ENCODE assay signal across 8 cellular contexts in genomic region chr17:80262775-80263244, GRCh38. TPM values are rescaled to one million over a fixed set of nuclear protein-coding genes. Genes with fewer than 3 reads are reported as not detected.
DNase-seq lines count a peak whose midpoint lies in the region; ATAC-seq and TF ChIP-seq lines count a peak whose summit lies in the region.

No MANE protein-coding gene starts in this region.

- peaks cover 42% of the 10 kb centered on the region for H3K4me1 Mint-ChIP-seq in T-helper 2 cell treated with Interferon-gamma antibody and Interleukin-4, amounts not matched to agents 5 μg/mL and 100 μg/mL, for 36 hours (ENCODE audit: low read depth)
- H3K4me1 Mint-ChIP-seq in activated CD8-positive, alpha-beta T cell treated with anti-CD3 and anti-CD28 coated beads for 36 hours (ENCODE audit: low read depth): peaks cover 54% of the 10 kb centered on the region

- peak overlapping the region; percentile 100 for H3K4me3 Mint-ChIP-seq in T-helper 2 cell treated with Interferon-gamma antibody and Interleukin-4, amounts not matched to agents 5 μg/mL and 100 μg/mL, for 36 hours
- peak overlapping the region; percentile 89 for H3K4me3 Mint-ChIP-seq in activated CD8-positive, alpha-beta T cell treated with anti-CD3 and anti-CD28 coated beads for 36 hours

- H3K4me3 ChIP-seq in subcutaneous abdominal adipose tissue (ENCODE audit: low read depth in 1 of 5, low read length in 5 of 5): peak overlapping the region in 4 of 5 donors; percentile 69 to 93 (median 69)

- H3K9me3 Mint-ChIP-seq in T-helper 2 cell treated with Interferon-gamma antibody and Interleukin-4, amounts not matched to agents 5 μg/mL and 100 μg/mL, for 36 hours: no peaks in the 10 kb centered on the region
- peaks cover 1% of the 10 kb centered on the region for H3K9me3 Mint-ChIP-seq in activated CD8-positive, alpha-beta T cell treated with anti-CD3 and anti-CD28 coated beads for 36 hours

- POLR2A ChIA-PET in activated CD8-positive, alpha-beta T cell treated with anti-CD3 and anti-CD28 coated beads for 36 hours (lab: Charles Lee): interaction anchor here (0.6 to 4.8 kb wide), 7 partner anchors 8 to 117 kb away, joined by 3 to 30 read pairs (median 3); no protein-coding TSS in a partner anchor

- DNase-seq in T-helper 2 cell treated with Interferon-gamma antibody and Interleukin-4, amounts not matched to agents 5 μg/mL and 100 μg/mL, for 36 hours (ENCODE audit: low spot score): no peak
- DNase-seq in T-helper 2 cell (no peak), NCI-H2107 (lab: John Stamatoyannopoulos, UW) (no peak), anterior cingulate cortex (lab: John Stamatoyannopoulos, UW) (no peak)
- no peak for DNase-seq in activated CD8-positive, alpha-beta T cell treated with anti-CD3 and anti-CD28 coated beads for 36 hours

- H3K9ac ChIP-seq in subcutaneous abdominal adipose tissue (ENCODE audit: low read length in 5 of 5): peak overlapping the region in 4 of 5 donors; percentile 46 to 60 (median 54)

- ATAC-seq in activated CD8-positive, alpha-beta T cell treated with anti-CD3 and anti-CD28 coated beads for 36 hours: no peak
- ATAC-seq in HG03565 (IDR thresholded peaks at IDR 0.05; ENCODE audit: unreplicated experiment): no peak

- peaks cover 6 to 53% (median 42%) of the 10 kb centered on the region in 5 donors for H3K4me1 ChIP-seq in subcutaneous abdominal adipose tissue (ENCODE audit: control insufficient read depth in 5 of 5, insufficient read depth in 5 of 5, low read length in 5 of 5)

- no peaks in the 10 kb centered on the region for H3K27me3 ChIP-seq in layer of hippocampus (ENCODE audit: control insufficient read depth, insufficient read depth, low read length)
- no peaks in the 10 kb centered on the region for H3K27me3 ChIP-seq in subcutaneous abdominal adipose tissue (ENCODE audit: control insufficient read depth in 5 of 5, insufficient read depth in 4 of 5, low read length in 5 of 5)

- H3K27me3 Mint-ChIP-seq in T-helper 2 cell treated with Interferon-gamma antibody and Interleukin-4, amounts not matched to agents 5 μg/mL and 100 μg/mL, for 36 hours (ENCODE audit: low read depth): no peaks in the 10 kb centered on the region
- H3K27me3 Mint-ChIP-seq in activated CD8-positive, alpha-beta T cell treated with anti-CD3 and anti-CD28 coated beads for 36 hours: no peaks in the 10 kb centered on the region

- H3K36me3 ChIP-seq in subcutaneous abdominal adipose tissue (ENCODE audit: control insufficient read depth in 5 of 5, insufficient read depth in 5 of 5, low read length in 5 of 5): peaks cover 0 to 22% (median 12%) of the 10 kb centered on the region in 5 donors

- CTCF ChIA-PET in activated CD8-positive, alpha-beta T cell treated with anti-CD3 and anti-CD28 coated beads for 36 hours (lab: Charles Lee): interaction anchor here (0.8 to 1.4 kb wide), 2 partner anchors 66 to 67 kb away, joined by 3 read pairs; no protein-coding TSS in a partner anchor

- H3K9me3 ChIP-seq in subcutaneous abdominal adipose tissue (ENCODE audit: control insufficient read depth in 5 of 5, low read length in 5 of 5): no peaks in the 10 kb centered on the region

- no peak for TF ChIP-seq CTCF in activated CD8-positive, alpha-beta T cell treated with anti-CD3 and anti-CD28 coated beads for 36 hours (IDR thresholded peaks at IDR 0.05)

- no peak overlapping the region for H3K27ac Mint-ChIP-seq in T-helper 2 cell treated with Interferon-gamma antibody and Interleukin-4, amounts not matched to agents 5 μg/mL and 100 μg/mL, for 36 hours
- peak overlapping the region; percentile 89 for H3K27ac Mint-ChIP-seq in activated CD8-positive, alpha-beta T cell treated with anti-CD3 and anti-CD28 coated beads for 36 hours

- H3K36me3 Mint-ChIP-seq in T-helper 2 cell treated with Interferon-gamma antibody and Interleukin-4, amounts not matched to agents 5 μg/mL and 100 μg/mL, for 36 hours (ENCODE audit: low read depth): peaks cover 34% of the 10 kb centered on the region
- peaks cover 24% of the 10 kb centered on the region for H3K36me3 Mint-ChIP-seq in activated CD8-positive, alpha-beta T cell treated with anti-CD3 and anti-CD28 coated beads for 36 hours (ENCODE audit: low read depth)

- intact Hi-C loops in activated CD8-positive, alpha-beta T cell treated with anti-CD3 and anti-CD28 coated beads for 36 hours (cut with micrococcal nuclease): no loop called here

- H3K27ac ChIP-seq in layer of hippocampus (ENCODE audit: low read depth, low read length) (peak overlapping the region; percentile 10), subcutaneous abdominal adipose tissue (ENCODE audit: low read depth, low read length) (peak overlapping the region; percentile 91)

RNA-seq across cellular contexts. Expression of gene RNF213, which starts 2.2 kb away (rescaled TPM):
- total RNA-seq in activated CD8-positive, alpha-beta T cell treated with anti-CD3 and anti-CD28 coated beads for 36 hours: 100 to 1,000 TPM; 131 to 142 TPM

RNA-seq across cellular contexts. Expression of gene SLC26A11, which starts 42.6 kb away (rescaled TPM):
- 1 to 10 TPM; 1.6 to 1.7 TPM for total RNA-seq in activated CD8-positive, alpha-beta T cell treated with anti-CD3 and anti-CD28 coated beads for 36 hours

RNA-seq across cellular contexts. Expression of gene SGSH, which starts 42.7 kb away (rescaled TPM):
- total RNA-seq in activated CD8-positive, alpha-beta T cell treated with anti-CD3 and anti-CD28 coated beads for 36 hours: 1 to 10 TPM; 7.8 to 8.3 TPM
